22 cellular contexts compared by ENCODE assay signal in genomic region chr1:96969656-96970163, GRCh38.
"Had no signal": no experiment of that assay in that cellular context is flagged by ENCODE, and none has a peak within 500 bp of the region (broad histone marks: within the 10 kb centered on the region; RNA-seq: fewer than 3 reads in every experiment).

No MANE protein-coding gene starts in this region.

- H3K4me3 ChIP-seq: colonic mucosa, esophagus squamous epithelium, gastrocnemius medialis, heart right ventricle, left lung, lower lobe of right lung, mucosa of descending colon had no signal

- H3K27me3 ChIP-seq: colonic mucosa, gastrocnemius medialis, left lung had no signal

- H3K9me3 ChIP-seq: colonic mucosa, esophagus squamous epithelium, gastrocnemius medialis, heart right ventricle, left lung, lower lobe of right lung, mucosa of descending colon had no signal

- H3K9me3 Mint-ChIP-seq: dendritic cell treated with granulocyte-macrophage colony-stimulating factor and Interleukin-4, amounts not matched to agents 40 ng/mL and 50 ng/mL, for 4 days; effector memory CD8-positive, alpha-beta T cell; endodermal cell; mesothelial cell of epicardium had no signal

- DNase-seq: colonic mucosa; cortex of kidney; effector CD8-positive, alpha-beta T cell; effector memory CD8-positive, alpha-beta T cell; endodermal cell; erythroblast; esophagus squamous epithelium; foreskin melanocyte; gastrocnemius medialis; glutamatergic neuron; heart right ventricle; hippocampal formation; left cardiac atrium; left lung; left ventricle myocardium superior; lower lobe of right lung; mesenchymal stem cell; mucosa of descending colon had no signal

- ATAC-seq: effector memory CD8-positive, alpha-beta T cell; esophagus mucosa; gastrocnemius medialis; heart right ventricle; left lung; lower lobe of right lung; mucosa of descending colon had no signal

- H3K36me3 ChIP-seq: colonic mucosa, esophagus squamous epithelium, gastrocnemius medialis, heart right ventricle, left lung, lower lobe of right lung had no signal

- H3K27ac Mint-ChIP-seq: dendritic cell treated with granulocyte-macrophage colony-stimulating factor and Interleukin-4, amounts not matched to agents 40 ng/mL and 50 ng/mL, for 4 days; effector memory CD8-positive, alpha-beta T cell; endodermal cell; mesothelial cell of epicardium had no signal

- H3K4me1 ChIP-seq: colonic mucosa, gastrocnemius medialis, heart right ventricle, left lung, lower lobe of right lung had no signal

- H3K36me3 Mint-ChIP-seq: mesothelial cell of epicardium had no signal

- H3K4me1 Mint-ChIP-seq: endodermal cell had no signal

- H3K27ac ChIP-seq: colonic mucosa, epithelial cell of prostate, gastrocnemius medialis, heart right ventricle, left lung, lower lobe of right lung had no signal

- H3K4me3 Mint-ChIP-seq: dendritic cell treated with granulocyte-macrophage colony-stimulating factor and Interleukin-4, amounts not matched to agents 40 ng/mL and 50 ng/mL, for 4 days; effector memory CD8-positive, alpha-beta T cell; endodermal cell; mesothelial cell of epicardium had no signal
